Comparison of ENCODE assay signal across 9 cellular contexts in genomic region chr4:121706595-121707021, GRCh38. TPM values are rescaled to one million over a fixed set of nuclear protein-coding genes. Genes with fewer than 3 reads are reported as not detected.
DNase-seq lines count a peak whose midpoint lies in the region; ATAC-seq lines count a peak whose summit lies in the region.
"Had no signal": no experiment of that assay in that cellular context is flagged by ENCODE, and none has a peak within 500 bp of the region (broad histone marks: within the 10 kb centered on the region; RNA-seq: fewer than 3 reads in every experiment).

No MANE protein-coding gene starts in this region.

- peak; percentile 38 for DNase-seq in activated T-helper 9 cell treated with anti-CD3 and anti-CD28 coated beads, Interleukin-2, amount 50 U/mL, for 16 hours (ENCODE audit: low read depth)
- peak; percentile 45 to 67 (median 46) for DNase-seq in stimulated activated CD4-positive, alpha-beta T cell treated with anti-CD3 and anti-CD28 coated beads, Interleukin-12 subunit alpha, Interleukin-12 subunit beta, amount 100 ng/mL, for 48 hours (ENCODE audit: low read depth in 2 of 3, low spot score in 1 of 3)
- DNase-seq in NCI-H1930 (lab: John Stamatoyannopoulos, UW) (no peak), NCI-H748 treated with DMSO at 0.1 percent for 48 hours (lab: John Stamatoyannopoulos, UW) (no peak), COLO668 (lab: John Stamatoyannopoulos, UW; ENCODE audit: unreplicated experiment) (no peak), posterior vena cava (ENCODE audit: low spot score) (no peak)

- ATAC-seq in GM18511 (IDR thresholded peaks at IDR 0.05; ENCODE audit: unreplicated experiment): peak; percentile 62
- peak; percentile 44 for ATAC-seq in HG03457 (IDR thresholded peaks at IDR 0.05; ENCODE audit: unreplicated experiment)

- intact Hi-C loops in posterior vena cava (cut with DNase I): no loop called here

RNA-seq across cellular contexts. Expression of gene ANXA5, which starts 9.8 kb away (rescaled TPM):
- total RNA-seq in posterior vena cava: 100 to 1,000 TPM; 346 to 547 TPM

RNA-seq across cellular contexts. Expression of gene SMIM43, which starts 58.4 kb away (rescaled TPM):
- not detected for total RNA-seq in posterior vena cava
- total RNA-seq: epithelial cell of proximal tubule had no signal

Comparison
In these comparisons a context has a peak if more than half of its experiments do, and no peak if none do; other contexts are left out.
1. DNase-seq: peak in activated T-helper 9 cell treated with anti-CD3 and anti-CD28 coated beads, Interleukin-2, amount 50 U/mL, for 16 hours (single experiment) and stimulated activated CD4-positive, alpha-beta T cell treated with anti-CD3 and anti-CD28 coated beads, Interleukin-12 subunit alpha, Interleukin-12 subunit beta, amount 100 ng/mL, for 48 hours (3 of 3); none in NCI-H1930 (0 of 2), NCI-H748 treated with DMSO at 0.1 percent for 48 hours (single experiment), COLO668 (single experiment) and posterior vena cava (single experiment).